ENCODE assay signal across 16 cellular contexts in genomic region chr1:20081331-20081810, GRCh38. TPM values are rescaled to one million over a fixed set of nuclear protein-coding genes. Genes with fewer than 3 reads are reported as not detected.
"Had no signal": no experiment of that assay in that cellular context is flagged by ENCODE, and none has a peak within 500 bp of the region (broad histone marks: within the 10 kb centered on the region; RNA-seq: fewer than 3 reads in every experiment).

No MANE protein-coding gene starts in this region.

- H3K9me3 ChIP-seq: ovary, tibial nerve, vagina had no signal

- H3K4me3 Mint-ChIP-seq: neural crest cell had no signal

- ATAC-seq: activated CD4-positive, CD25-positive, alpha-beta regulatory T cell treated with anti-CD3 and anti-CD28 coated beads, Interleukin-2, amount 50 U/mL, for 24 hours; left ventricle myocardium superior had no signal

- H3K4me3 ChIP-seq: cardiac muscle cell, hepatocyte, ovary, tibial nerve, vagina had no signal

- H3K4me2 ChIP-seq: hepatocyte had no signal

- H3K36me3 ChIP-seq: cardiac muscle cell, ovary, tibial nerve, vagina had no signal

- H3K9me3 Mint-ChIP-seq: neural crest cell had no signal

- H3K4me1 ChIP-seq: tibial nerve, vagina had no signal

- H3K27ac ChIP-seq: cardiac muscle cell, hepatocyte, ovary, tibial nerve, vagina had no signal

- H2AFZ ChIP-seq: hepatocyte had no signal

- DNase-seq: activated effector memory CD4-positive, alpha-beta T cell treated with Interleukin-2 at 50 U/mL for 16 hours; activated naive CD4-positive, alpha-beta T cell treated with anti-CD3 and anti-CD28 coated beads, Interleukin-2, amount 50 U/mL, for 16 hours; activated T-cell treated with anti-CD3 and anti-CD28 coated beads, Interleukin-2, amount 50 U/mL, for 1 hour; kidney; left ventricle myocardium superior; ovary; stimulated activated CD4-positive, alpha-beta T cell treated with anti-CD3 and anti-CD28 coated beads, Interleukin-1b, Interleukin-23, amount 100 ng/mL, for 48 hours; stimulated activated naive CD4-positive, alpha-beta T cell had no signal

- H3K79me2 ChIP-seq: hepatocyte had no signal

RNA-seq across cellular contexts. Expression of gene PLA2G5, which starts 11.4 kb away (rescaled TPM):
- total RNA-seq: cardiac muscle cell, neural crest cell had no signal
- polyA plus RNA-seq: cardiac muscle cell had no signal

RNA-seq across cellular contexts. Expression of gene PLA2G2D, which starts 38.0 kb away (rescaled TPM):
- total RNA-seq: cardiac muscle cell, glomerular endothelial cell, hepatocyte, left ventricle myocardium superior, neural crest cell, tibial nerve, vagina had no signal
- polyA plus RNA-seq: cardiac muscle cell, hepatocyte had no signal

RNA-seq across cellular contexts. Expression of gene PLA2G2F, which starts 57.8 kb away (rescaled TPM):
- total RNA-seq: cardiac muscle cell, glomerular endothelial cell, hepatocyte, kidney, left ventricle myocardium superior, neural crest cell, subcutaneous adipose tissue, tibial nerve, vagina had no signal
- polyA plus RNA-seq: cardiac muscle cell, hepatocyte had no signal
